23 cellular contexts compared by ENCODE assay signal in genomic region chr3:139203752-139204151, GRCh38.
"Had no signal": no experiment of that assay in that cellular context is flagged by ENCODE, and none has a peak within 500 bp of the region (broad histone marks: within the 10 kb centered on the region; RNA-seq: fewer than 3 reads in every experiment).

No MANE protein-coding gene starts in this region.

- H3K27ac ChIP-seq: stomach, suprapubic skin, testis, thoracic aorta, thyroid gland, tibial artery, tibial nerve, transverse colon, upper lobe of left lung, upper lobe of right lung, uterus, vagina had no signal

- H3K27me3 ChIP-seq: suprapubic skin, testis, thyroid gland, tibial artery, tibial nerve, transverse colon, upper lobe of left lung, upper lobe of right lung, uterus, vagina had no signal

- H3K36me3 ChIP-seq: stomach, suprapubic skin, thoracic aorta, thyroid gland, tibial artery, tibial nerve, transverse colon, upper lobe of left lung, upper lobe of right lung, uterus, vagina had no signal

- DNase-seq: stimulated activated CD4-positive, alpha-beta T cell treated with anti-CD3 and anti-CD28 coated beads, Interleukin-2, amount 100 ng/mL, for 48 hours; stimulated activated CD4-positive, alpha-beta T cell treated with anti-CD3 and anti-CD28 coated beads, Interleukin-4, amount 100 ng/mL, for 1 hour; stimulated activated CD4-positive, alpha-beta T cell treated with anti-CD3 and anti-CD28 coated beads, Interleukin-4, amount 100 ng/mL, for 24 hours; stimulated activated CD4-positive, alpha-beta T cell treated with anti-CD3 and anti-CD28 coated beads, Interleukin-4, amount 100 ng/mL, for 4 hours; stimulated activated CD8-positive, alpha-beta memory T cell treated with anti-CD3 and anti-CD28 coated beads, Interleukin-4, amount 100 ng/mL, for 48 hours; stimulated activated naive B cell treated with anti-CD40 and anti-IgM and Interleukin-4, amounts not matched to agents 10 μg/mL and 1 μg/mL and 100 μg/mL, for 72 hours; stimulated activated naive CD4-positive, alpha-beta T cell; stimulated activated naive CD4-positive, alpha-beta T cell treated with Interleukin-2 at 50 U/mL for 16 hours; stimulated activated naive CD8-positive, alpha-beta T cell treated with anti-CD3 and anti-CD28 coated beads, Interleukin-15, amount 100 ng/mL, for 72 hours; stimulated activated naive CD8-positive, alpha-beta T cell treated with anti-CD3 and anti-CD28 coated beads, Interleukin-15, Interleukin-2, amounts not matched to agents 100 U/mL and 50 U/mL, for 24 hours; stomach; substantia nigra; testis; thyroid gland; tibial artery; transverse colon; upper lobe of left lung; upper lobe of right lung; uterus had no signal

- H3K9me3 ChIP-seq: stomach, suprapubic skin, testis, thoracic aorta, thyroid gland, tibial artery, tibial nerve, transverse colon, upper lobe of left lung, upper lobe of right lung, uterus, vagina had no signal

- H3K4me3 ChIP-seq: stomach, suprapubic skin, testis, thoracic aorta, thyroid gland, tibial artery, tibial nerve, transverse colon, upper lobe of left lung, upper lobe of right lung, uterus, vagina had no signal

- H3K4me1 ChIP-seq: suprapubic skin, testis, thyroid gland, tibial nerve, upper lobe of left lung, upper lobe of right lung, uterus, vagina had no signal
